In the genomic region with DNA sequence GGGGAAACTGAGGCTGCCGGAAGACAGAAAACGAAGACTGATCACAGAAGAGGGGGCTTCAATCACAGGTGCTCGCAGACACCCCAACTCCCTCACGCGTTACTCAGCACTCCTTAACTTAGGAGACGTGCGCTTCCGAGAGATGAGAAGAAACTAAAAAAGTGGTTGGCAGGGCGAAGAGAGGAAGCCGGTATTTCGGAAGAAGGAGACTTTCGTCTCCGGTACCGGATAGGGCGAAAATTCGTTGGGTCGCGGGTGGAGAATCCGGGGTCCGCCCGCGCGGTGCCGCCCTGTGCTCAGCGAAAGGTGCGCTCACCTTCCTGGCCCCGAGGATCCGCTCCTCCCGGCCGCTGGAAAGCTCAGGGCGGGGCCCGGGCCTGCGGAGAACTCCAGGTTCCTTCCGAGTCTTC, we compare ENCODE assay signal across 2 cellular contexts.
A peak's percentile ranks its signal among the peaks of the same experiment; 100 is the strongest.
TF ChIP-seq lines count a peak whose summit lies in the region.

No MANE protein-coding gene starts in this region.

TF ChIP-seq in H1, 55 proteins besides CTCF, POLR2A, EP300 and RAD21 (continues in another document):
- TF ChIP-seq, protein P1, sequence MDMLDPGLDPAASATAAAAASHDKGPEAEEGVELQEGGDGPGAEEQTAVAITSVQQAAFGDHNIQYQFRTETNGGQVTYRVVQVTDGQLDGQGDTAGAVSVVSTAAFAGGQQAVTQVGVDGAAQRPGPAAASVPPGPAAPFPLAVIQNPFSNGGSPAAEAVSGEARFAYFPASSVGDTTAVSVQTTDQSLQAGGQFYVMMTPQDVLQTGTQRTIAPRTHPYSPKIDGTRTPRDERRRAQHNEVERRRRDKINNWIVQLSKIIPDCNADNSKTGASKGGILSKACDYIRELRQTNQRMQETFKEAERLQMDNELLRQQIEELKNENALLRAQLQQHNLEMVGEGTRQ (IDR thresholded peaks at IDR 0.05; ENCODE audit: low read length), result no peak
- no peak for TF ChIP-seq JUND (IDR thresholded peaks at IDR 0.05; ENCODE audit: low read length)
- TF ChIP-seq PHF8 (conservative IDR thresholded peaks at IDR 0.05; ENCODE audit: low read depth, low read length), result no peak
- TF ChIP-seq RBBP5 (IDR thresholded peaks at IDR 0.05; ENCODE audit: borderline replicate concordance, low read depth, low read length), result 0 out of 2 replicates have a peak, but pooled peaks have one; percentile 4
- no peak for TF ChIP-seq TBP (IDR thresholded peaks at IDR 0.05; ENCODE audit: low read depth, low read length)
- peak; percentile 91 for TF ChIP-seq SUZ12 (IDR thresholded peaks at IDR 0.05; ENCODE audit: low read length)
- TF ChIP-seq HDAC6 (IDR thresholded peaks at IDR 0.05; ENCODE audit: low read depth, low read length), result no peak
- TF ChIP-seq SP4 (IDR thresholded peaks at IDR 0.05; ENCODE audit: low read length), result no peak
- no peak for TF ChIP-seq RFX5 (IDR thresholded peaks at IDR 0.05; ENCODE audit: borderline replicate concordance, low read depth, low read length)
- TF ChIP-seq POU5F1 (IDR thresholded peaks at IDR 0.05; ENCODE audit: low read depth, low read length), result no peak
- no peak for TF ChIP-seq FOSL1 (IDR thresholded peaks at IDR 0.05; ENCODE audit: insufficient read depth, low read depth, low read length)
- TF ChIP-seq MAFK (IDR thresholded peaks at IDR 0.05; ENCODE audit: low read depth, low read length), result no peak
- TF ChIP-seq, protein P2, sequence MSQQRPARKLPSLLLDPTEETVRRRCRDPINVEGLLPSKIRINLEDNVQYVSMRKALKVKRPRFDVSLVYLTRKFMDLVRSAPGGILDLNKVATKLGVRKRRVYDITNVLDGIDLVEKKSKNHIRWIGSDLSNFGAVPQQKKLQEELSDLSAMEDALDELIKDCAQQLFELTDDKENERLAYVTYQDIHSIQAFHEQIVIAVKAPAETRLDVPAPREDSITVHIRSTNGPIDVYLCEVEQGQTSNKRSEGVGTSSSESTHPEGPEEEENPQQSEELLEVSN (IDR thresholded peaks at IDR 0.05), result no peak
- 0 out of 2 replicates have a peak, but pooled peaks have one; percentile 72 for TF ChIP-seq CBX8 (IDR thresholded peaks at IDR 0.05; ENCODE audit: borderline replicate concordance, low read depth, low read length)
- TF ChIP-seq BRCA1 (IDR thresholded peaks at IDR 0.05; ENCODE audit: low read depth, low read length), result no peak
- TF ChIP-seq KDM1A (IDR thresholded peaks at IDR 0.05; ENCODE audit: borderline replicate concordance, low read length), result no peak
- no peak for TF ChIP-seq SIX5 (IDR thresholded peaks at IDR 0.05; ENCODE audit: low read depth, low read length)
- peak; percentile 76 for TF ChIP-seq EZH2 (IDR thresholded peaks at IDR 0.05; ENCODE audit: low read depth, low read length, severe bottlenecking)
- no peak for TF ChIP-seq ASH2L (IDR thresholded peaks at IDR 0.05; ENCODE audit: low read length)
- TF ChIP-seq TAF1 (IDR thresholded peaks at IDR 0.05; ENCODE audit: low read depth, low read length), result no peak
- TF ChIP-seq JUN (IDR thresholded peaks at IDR 0.05; ENCODE audit: low read depth, low read length), result no peak
- no peak for TF ChIP-seq CEBPB (IDR thresholded peaks at IDR 0.05; ENCODE audit: low read depth, low read length)
- no peak for TF ChIP-seq SIN3A (conservative IDR thresholded peaks at IDR 0.05 in 1 of 2, IDR thresholded peaks at IDR 0.05 in 1 of 2; ENCODE audit: low read depth in 1 of 2, low read length in 2 of 2)
- TF ChIP-seq POLR2AphosphoS5 (IDR thresholded peaks at IDR 0.05; ENCODE audit: low read depth, low read length), result no peak
- TF ChIP-seq CBX5 (IDR thresholded peaks at IDR 0.05; ENCODE audit: low read depth, low read length), result no peak
- TF ChIP-seq KDM5A (IDR thresholded peaks at IDR 0.05; ENCODE audit: low read length), result no peak
- no peak for TF ChIP-seq SAP30 (IDR thresholded peaks at IDR 0.05; ENCODE audit: insufficient read depth, insufficient replicate concordance, low read length)
- no peak for TF ChIP-seq ZNF274 (IDR thresholded peaks at IDR 0.05; ENCODE audit: borderline replicate concordance, extremely low read depth, low read length)
- no peak for TF ChIP-seq TCF12 (IDR thresholded peaks at IDR 0.05; ENCODE audit: low read depth, low read length)
- TF ChIP-seq RXRA (IDR thresholded peaks at IDR 0.05; ENCODE audit: insufficient read depth, low read depth, low read length), result no peak
- TF ChIP-seq, protein P3, sequence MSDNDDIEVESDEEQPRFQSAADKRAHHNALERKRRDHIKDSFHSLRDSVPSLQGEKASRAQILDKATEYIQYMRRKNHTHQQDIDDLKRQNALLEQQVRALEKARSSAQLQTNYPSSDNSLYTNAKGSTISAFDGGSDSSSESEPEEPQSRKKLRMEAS (IDR thresholded peaks at IDR 0.05), result no peak
- TF ChIP-seq HDAC2 (IDR thresholded peaks at IDR 0.05; ENCODE audit: borderline replicate concordance in 1 of 2, low read depth in 2 of 2, low read length in 2 of 2), result no peak
- no peak for TF ChIP-seq NANOG (IDR thresholded peaks at IDR 0.05; ENCODE audit: insufficient read depth, low read depth, low read length, poor library complexity, severe bottlenecking)
- no peak for TF ChIP-seq GTF2F1 (IDR thresholded peaks at IDR 0.05; ENCODE audit: borderline replicate concordance, low read depth, low read length)
- TF ChIP-seq SIRT6 (IDR thresholded peaks at IDR 0.05; ENCODE audit: low read length), result no peak
- TF ChIP-seq NRF1 (IDR thresholded peaks at IDR 0.05; ENCODE audit: low read depth, low read length), result no peak
- TF ChIP-seq SP1 (IDR thresholded peaks at IDR 0.05; ENCODE audit: low read depth, low read length), result no peak
- TF ChIP-seq YY1 (IDR thresholded peaks at IDR 0.05; ENCODE audit: low read depth, low read length), result no peak
- no peak for TF ChIP-seq CHD2 (IDR thresholded peaks at IDR 0.05; ENCODE audit: low read length)

TF ChIP-seq in neural cell, 6 proteins besides CTCF, POLR2A, EP300 and RAD21:
- TF ChIP-seq TAF1 (IDR thresholded peaks at IDR 0.05; ENCODE audit: low read depth), result no peak
- TF ChIP-seq, protein P4, sequence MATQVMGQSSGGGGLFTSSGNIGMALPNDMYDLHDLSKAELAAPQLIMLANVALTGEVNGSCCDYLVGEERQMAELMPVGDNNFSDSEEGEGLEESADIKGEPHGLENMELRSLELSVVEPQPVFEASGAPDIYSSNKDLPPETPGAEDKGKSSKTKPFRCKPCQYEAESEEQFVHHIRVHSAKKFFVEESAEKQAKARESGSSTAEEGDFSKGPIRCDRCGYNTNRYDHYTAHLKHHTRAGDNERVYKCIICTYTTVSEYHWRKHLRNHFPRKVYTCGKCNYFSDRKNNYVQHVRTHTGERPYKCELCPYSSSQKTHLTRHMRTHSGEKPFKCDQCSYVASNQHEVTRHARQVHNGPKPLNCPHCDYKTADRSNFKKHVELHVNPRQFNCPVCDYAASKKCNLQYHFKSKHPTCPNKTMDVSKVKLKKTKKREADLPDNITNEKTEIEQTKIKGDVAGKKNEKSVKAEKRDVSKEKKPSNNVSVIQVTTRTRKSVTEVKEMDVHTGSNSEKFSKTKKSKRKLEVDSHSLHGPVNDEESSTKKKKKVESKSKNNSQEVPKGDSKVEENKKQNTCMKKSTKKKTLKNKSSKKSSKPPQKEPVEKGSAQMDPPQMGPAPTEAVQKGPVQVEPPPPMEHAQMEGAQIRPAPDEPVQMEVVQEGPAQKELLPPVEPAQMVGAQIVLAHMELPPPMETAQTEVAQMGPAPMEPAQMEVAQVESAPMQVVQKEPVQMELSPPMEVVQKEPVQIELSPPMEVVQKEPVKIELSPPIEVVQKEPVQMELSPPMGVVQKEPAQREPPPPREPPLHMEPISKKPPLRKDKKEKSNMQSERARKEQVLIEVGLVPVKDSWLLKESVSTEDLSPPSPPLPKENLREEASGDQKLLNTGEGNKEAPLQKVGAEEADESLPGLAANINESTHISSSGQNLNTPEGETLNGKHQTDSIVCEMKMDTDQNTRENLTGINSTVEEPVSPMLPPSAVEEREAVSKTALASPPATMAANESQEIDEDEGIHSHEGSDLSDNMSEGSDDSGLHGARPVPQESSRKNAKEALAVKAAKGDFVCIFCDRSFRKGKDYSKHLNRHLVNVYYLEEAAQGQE (IDR thresholded peaks at IDR 0.05; ENCODE audit: borderline replicate concordance), result no peak
- TF ChIP-seq POLR2AphosphoS5 (IDR thresholded peaks at IDR 0.05), result peak; percentile 44
